8 cellular contexts compared by ENCODE assay signal in genomic region chr11:101860694-101861371, GRCh38. TPM values are rescaled to one million over a fixed set of nuclear protein-coding genes. Genes with fewer than 3 reads are reported as not detected.
A peak's percentile ranks its signal among the peaks of the same experiment; 100 is the strongest.
DNase-seq lines count a peak whose midpoint lies in the region; ATAC-seq lines count a peak whose summit lies in the region.

No MANE protein-coding gene starts in this region.

- in situ Hi-C loops in SK-MEL-5 (cut with HindIII; ENCODE audit: low pct_unique_long_range_greater_than_20kb, low sequenced_read_pairs): no loop called here

- ATAC-seq in activated CD4-positive, CD25-positive, alpha-beta regulatory T cell treated with anti-CD3 and anti-CD28 coated beads, Interleukin-2, amount 50 U/mL, for 24 hours: peak; percentile 49 to 58
- peak; percentile 80 for ATAC-seq in GM21723 (IDR thresholded peaks at IDR 0.05; ENCODE audit: unreplicated experiment)
- peak; percentile 68 for ATAC-seq in stimulated activated effector memory CD8-positive, alpha-beta T cell treated with anti-CD3 and anti-CD28 coated beads, Interleukin-12 subunit alpha, Interleukin-12 subunit beta, amount 100 ng/mL, for 72 hours

- no peaks in the 10 kb centered on the region for H3K9me3 Mint-ChIP-seq in stimulated activated effector memory CD8-positive, alpha-beta T cell treated with anti-CD3 and anti-CD28 coated beads, Interleukin-12 subunit alpha, Interleukin-12 subunit beta, amount 100 ng/mL, for 72 hours

- no peak overlapping the region for H3K4me3 Mint-ChIP-seq in stimulated activated effector memory CD8-positive, alpha-beta T cell treated with anti-CD3 and anti-CD28 coated beads, Interleukin-12 subunit alpha, Interleukin-12 subunit beta, amount 100 ng/mL, for 72 hours

- peaks cover 4% of the 10 kb centered on the region for H3K4me1 Mint-ChIP-seq in stimulated activated effector memory CD8-positive, alpha-beta T cell treated with anti-CD3 and anti-CD28 coated beads, Interleukin-12 subunit alpha, Interleukin-12 subunit beta, amount 100 ng/mL, for 72 hours

- DNase-seq in activated CD4-positive, CD25-positive, alpha-beta regulatory T cell treated with anti-CD3 and anti-CD28 coated beads, Interleukin-2, amount 50 U/mL, for 72 hours: no peak
- DNase-seq in HuH-7.5 (ENCODE audit: low spot score) (peak; percentile 6), SK-MEL-5 (ENCODE audit: low read depth, low spot score) (peak; percentile 70), kidney glomerular epithelial cell (lab: John Stamatoyannopoulos, UW) (peak; percentile 45)
- peak; percentile 5 for DNase-seq in central memory CD4-positive, alpha-beta T cell
- no peak for DNase-seq in stimulated activated effector memory CD8-positive, alpha-beta T cell treated with anti-CD3 and anti-CD28 coated beads, Interleukin-12 subunit alpha, Interleukin-12 subunit beta, amount 100 ng/mL, for 72 hours (ENCODE audit: low spot score in 2 of 2)

- no peaks in the 10 kb centered on the region for H3K36me3 Mint-ChIP-seq in stimulated activated effector memory CD8-positive, alpha-beta T cell treated with anti-CD3 and anti-CD28 coated beads, Interleukin-12 subunit alpha, Interleukin-12 subunit beta, amount 100 ng/mL, for 72 hours

- H3K27ac Mint-ChIP-seq in stimulated activated effector memory CD8-positive, alpha-beta T cell treated with anti-CD3 and anti-CD28 coated beads, Interleukin-12 subunit alpha, Interleukin-12 subunit beta, amount 100 ng/mL, for 72 hours: no peak overlapping the region

RNA-seq across cellular contexts. Expression of gene CEP126, which starts 54.0 kb away (rescaled TPM):
- total RNA-seq in SK-MEL-5 (2014; rRNA removed; shearing (Covaris generic)): 0.26 and 0.35 TPM in 2 replicates
- 0.24 and 0.51 TPM in 2 replicates for polyA plus RNA-seq in SK-MEL-5 (2015; cell fraction: cytosol; rRNA removed)
- 1.0 and 2.6 TPM in 2 replicates for polyA plus RNA-seq in SK-MEL-5 (2015; cell fraction: nucleus; rRNA removed)

RNA-seq across cellular contexts. Expression of gene ANGPTL5, which starts 55.5 kb away (rescaled TPM):
- total RNA-seq in SK-MEL-5 (2014; rRNA removed; shearing (Covaris generic)): not detected in 2 replicates
- polyA plus RNA-seq in SK-MEL-5 (2015; cell fraction: cytosol; rRNA removed): not detected in 2 replicates
- not detected in 2 replicates for polyA plus RNA-seq in SK-MEL-5 (2015; cell fraction: nucleus; rRNA removed)

Comparison
In these comparisons a context has a peak if more than half of its experiments do, and no peak if none do; other contexts are left out.
1. DNase-seq: peak in HuH-7.5 (single experiment), SK-MEL-5 (single experiment), central memory CD4-positive, alpha-beta T cell (single experiment) and kidney glomerular epithelial cell (single experiment); none in activated CD4-positive, CD25-positive, alpha-beta regulatory T cell treated with anti-CD3 and anti-CD28 coated beads, Interleukin-2, amount 50 U/mL, for 72 hours (single experiment) and stimulated activated effector memory CD8-positive, alpha-beta T cell treated with anti-CD3 and anti-CD28 coated beads, Interleukin-12 subunit alpha, Interleukin-12 subunit beta, amount 100 ng/mL, for 72 hours (0 of 2).
2. Peak in every context shown above with its lines, with median percentiles within 50 percentile points of each other: ATAC-seq.